ENCODE assay signal across 8 cellular contexts in genomic region chr22:21665047-21665851, GRCh38. TPM values are rescaled to one million over a fixed set of nuclear protein-coding genes. Genes with fewer than 3 reads are reported as not detected.
DNase-seq lines count a peak whose midpoint lies in the region; ATAC-seq and TF ChIP-seq lines count a peak whose summit lies in the region.

No MANE protein-coding gene starts in this region.

- WGBS in mesodermal cell (ENCODE audit: insufficient coverage in 2 of 2), 2 experiments, result 74 to 79% methylated on average over 25 to 26 of the region's 26 CpGs
- WGBS in aorta, 2 donors, result 71 to 73% methylated on average over 26 of the region's 26 CpGs

- no peak for ATAC-seq in aorta (ENCODE audit: low FRiP score)
- no peak for ATAC-seq in HG02938 (IDR thresholded peaks at IDR 0.05; ENCODE audit: unreplicated experiment)
- ATAC-seq in activated CD4-positive, CD25-positive, alpha-beta regulatory T cell treated with anti-CD3 and anti-CD28 coated beads, Interleukin-2, amount 50 U/mL, for 24 hours, result no peak

- H3K4me3 ChIP-seq in right atrium auricular region (peak overlapping the region; percentile 66 to 70), brain microvascular endothelial cell (ENCODE audit: low read depth, low read length) (peak overlapping the region; percentile 96), mesodermal cell (ENCODE audit: extremely low read depth, insufficient read depth, low read length, poor library complexity, severe bottlenecking) (peak overlapping the region; percentile 81), aorta (ENCODE audit: low read length in 2 of 2) (peak overlapping the region in 1 of 2 donors; percentile 85)

- H3K36me3 ChIP-seq in right atrium auricular region (peaks cover 1% of the 10 kb centered on the region), brain microvascular endothelial cell (replicated peaks) (peaks cover 3% of the 10 kb centered on the region), mesodermal cell (ENCODE audit: control insufficient read depth, insufficient read depth, low read length) (no peaks in the 10 kb centered on the region), aorta (ENCODE audit: control insufficient read depth in 1 of 2, insufficient read depth in 2 of 2, low read length in 1 of 2) (no peaks in the 10 kb centered on the region)

- intact Hi-C loops in cardiac septum (cut with DNase I), result loop anchor here (5.0 kb wide), 1 partner anchor 277 kb away; no protein-coding TSS in a partner anchor
- intact Hi-C loops in aorta (cut with DNase I), result loop anchor here in 1 of 2 donors (5.0 kb wide), 1 partner anchor 272 kb away; no protein-coding TSS in a partner anchor

- H3K27ac ChIP-seq in right atrium auricular region, result peak overlapping the region; percentile 91 to 92
- peak overlapping the region; percentile 83 for H3K27ac ChIP-seq in brain microvascular endothelial cell
- no peak overlapping the region for H3K27ac ChIP-seq in mesodermal cell (ENCODE audit: low read depth, low read length, severe bottlenecking)
- H3K27ac ChIP-seq in aorta (ENCODE audit: low read depth in 1 of 2, low read length in 2 of 2), result peak overlapping the region; percentile 62 to 68

- in situ Hi-C loops in brain microvascular endothelial cell (cut with HindIII; ENCODE audit: low pct_ligation_motif_present, low sequenced_read_pairs), result no loop called here

- TF ChIP-seq CTCF in right atrium auricular region (IDR thresholded peaks at IDR 0.05) (no peak), brain microvascular endothelial cell (IDR thresholded peaks at IDR 0.05; ENCODE audit: low read depth, low read length, missing control alignments) (no peak)

- H3K4me1 ChIP-seq in right atrium auricular region, result peaks cover 0 to 17% of the 10 kb centered on the region in 2 donors
- no peaks in the 10 kb centered on the region for H3K4me1 ChIP-seq in mesodermal cell (ENCODE audit: control insufficient read depth, insufficient read depth, low read length, poor library complexity, severe bottlenecking)
- H3K4me1 ChIP-seq in aorta (ENCODE audit: control insufficient read depth in 1 of 2, insufficient read depth in 2 of 2, low read length in 2 of 2), result no peaks in the 10 kb centered on the region

- no peaks in the 10 kb centered on the region for H3K27me3 ChIP-seq in right atrium auricular region
- H3K27me3 ChIP-seq in brain microvascular endothelial cell (replicated peaks), result peaks cover 5% of the 10 kb centered on the region
- no peaks in the 10 kb centered on the region for H3K27me3 ChIP-seq in aorta (ENCODE audit: control insufficient read depth in 1 of 2, insufficient read depth in 2 of 2, low read length in 1 of 2)

- DNase-seq in right atrium auricular region (ENCODE audit: low spot score), result no peak
- no peak for DNase-seq in cardiac septum (ENCODE audit: low spot score)
- no peak for DNase-seq in brain microvascular endothelial cell
- no peak for DNase-seq in aorta
- DNase-seq in stimulated activated CD4-positive, alpha-beta T cell treated with anti-CD3 and anti-CD28 coated beads, Interleukin-1b, Interleukin-23, amount 100 ng/mL, for 48 hours, result no peak

- H3K9me3 ChIP-seq in right atrium auricular region (no peaks in the 10 kb centered on the region), mesodermal cell (ENCODE audit: control insufficient read depth, low read length) (no peaks in the 10 kb centered on the region), aorta (ENCODE audit: control insufficient read depth, low read length) (no peaks in the 10 kb centered on the region)

RNA-seq across cellular contexts. Expression of gene PPIL2, which starts 0.6 kb away (rescaled TPM):
- total RNA-seq in right atrium auricular region (10 to 100 TPM; 20.2 to 25.4 TPM), cardiac septum (25.9 TPM), aorta (10 to 100 TPM; 33.2 to 35.4 TPM)
- polyA plus RNA-seq in mesodermal cell (2013, experiment 1 of 2), result 30.2 TPM
- polyA plus RNA-seq in mesodermal cell (2013, experiment 2 of 2), result 27.8 TPM
- 10 to 100 TPM in 1 of 2 donors, 1 to 10 TPM in 1; 5.1 to 38.4 TPM for polyA plus RNA-seq in aorta

RNA-seq across cellular contexts. Expression of gene SDF2L1, which starts 23.1 kb away (rescaled TPM):
- total RNA-seq in right atrium auricular region (10 to 100 TPM; 25.9 to 40.5 TPM), cardiac septum (33.3 TPM), aorta (10 to 100 TPM; 24.8 to 38.7 TPM)
- polyA plus RNA-seq in mesodermal cell (2013, experiment 1 of 2), result 35.1 TPM
- 28.8 TPM for polyA plus RNA-seq in mesodermal cell (2013, experiment 2 of 2)
- 10 to 100 TPM; 16.7 to 34.7 TPM for polyA plus RNA-seq in aorta

RNA-seq across cellular contexts. Expression of gene CCDC116, which starts 32.7 kb away (rescaled TPM):
- not detected for total RNA-seq in right atrium auricular region
- total RNA-seq in cardiac septum, result 0.43 TPM
- polyA plus RNA-seq in mesodermal cell (2013, experiment 1 of 2), result 0.18 TPM
- polyA plus RNA-seq in mesodermal cell (2013, experiment 2 of 2), result 0.30 TPM
- 1 to 10 TPM; 1.0 to 1.8 TPM for total RNA-seq in aorta
- polyA plus RNA-seq in aorta, result 1 to 10 TPM in 1 of 2 donors, not detected in 1; 2.5 TPM

RNA-seq across cellular contexts. Expression of gene YDJC, which starts 35.4 kb away (rescaled TPM):
- total RNA-seq in right atrium auricular region (10 to 100 TPM; 15.2 to 20.5 TPM), cardiac septum (5.9 TPM), aorta (10 to 100 TPM in 1 of 2 donors, 1 to 10 TPM in 1; 9.0 to 10.2 TPM)
- 12.3 TPM for polyA plus RNA-seq in mesodermal cell (2013, experiment 1 of 2)
- 10.1 TPM for polyA plus RNA-seq in mesodermal cell (2013, experiment 2 of 2)
- polyA plus RNA-seq in aorta, result 10 to 100 TPM; 11.8 to 12.0 TPM
